In the genomic region with DNA sequence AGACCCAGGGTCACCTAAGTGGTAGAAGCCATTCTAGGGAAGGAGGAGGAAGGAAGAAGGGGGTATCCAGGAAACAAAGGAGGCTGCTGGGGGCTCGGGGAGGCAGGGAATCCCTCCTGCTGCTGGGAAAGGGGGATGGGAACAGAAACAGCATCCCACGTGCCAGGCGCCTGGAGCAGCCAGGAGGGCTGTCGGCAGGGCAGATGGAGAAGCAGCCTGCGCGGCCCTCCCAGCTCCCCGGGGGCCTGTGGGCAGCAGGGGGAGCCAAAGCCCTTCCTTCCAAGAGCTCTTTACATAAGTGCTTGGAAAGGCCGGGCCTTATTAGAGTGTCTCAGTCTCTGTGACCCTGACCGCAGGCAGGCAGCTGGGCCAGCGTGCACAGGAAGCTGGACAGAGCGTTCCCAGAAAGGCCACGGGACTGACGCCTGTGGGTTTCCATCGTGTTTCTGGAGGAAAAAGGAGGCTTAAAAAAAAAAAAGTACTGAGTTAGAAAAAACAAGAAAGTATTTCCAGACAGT, we compare ENCODE assay signal across 1 cellular context.
A peak's percentile ranks its signal among the peaks of the same experiment; 100 is the strongest.
TF ChIP-seq lines count a peak whose summit lies in the region.

No MANE protein-coding gene starts in this region.

TF ChIP-seq in HepG2, 621 proteins besides CTCF, POLR2A, EP300 and RAD21 (continued from another document and continues in another):
- TF ChIP-seq, protein P1, sequence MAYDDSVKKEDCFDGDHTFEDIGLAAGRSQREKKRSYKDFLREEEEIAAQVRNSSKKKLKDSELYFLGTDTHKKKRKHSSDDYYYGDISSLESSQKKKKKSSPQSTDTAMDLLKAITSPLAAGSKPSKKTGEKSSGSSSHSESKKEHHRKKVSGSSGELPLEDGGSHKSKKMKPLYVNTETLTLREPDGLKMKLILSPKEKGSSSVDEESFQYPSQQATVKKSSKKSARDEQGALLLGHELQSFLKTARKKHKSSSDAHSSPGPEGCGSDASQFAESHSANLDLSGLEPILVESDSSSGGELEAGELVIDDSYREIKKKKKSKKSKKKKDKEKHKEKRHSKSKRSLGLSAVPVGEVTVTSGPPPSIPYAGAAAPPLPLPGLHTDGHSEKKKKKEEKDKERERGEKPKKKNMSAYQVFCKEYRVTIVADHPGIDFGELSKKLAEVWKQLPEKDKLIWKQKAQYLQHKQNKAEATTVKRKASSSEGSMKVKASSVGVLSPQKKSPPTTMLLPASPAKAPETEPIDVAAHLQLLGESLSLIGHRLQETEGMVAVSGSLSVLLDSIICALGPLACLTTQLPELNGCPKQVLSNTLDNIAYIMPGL (CRISPR knock-in tag; IDR thresholded peaks at IDR 0.05; ENCODE audit: borderline replicate concordance in 1 of 2, low read depth in 1 of 2), result peak; percentile 45 to 76; a peak in 3 of 4 replicates
- TF ChIP-seq ZFAT (CRISPR knock-in tag; conservative IDR thresholded peaks at IDR 0.05), result no peak
- TF ChIP-seq, protein P2, sequence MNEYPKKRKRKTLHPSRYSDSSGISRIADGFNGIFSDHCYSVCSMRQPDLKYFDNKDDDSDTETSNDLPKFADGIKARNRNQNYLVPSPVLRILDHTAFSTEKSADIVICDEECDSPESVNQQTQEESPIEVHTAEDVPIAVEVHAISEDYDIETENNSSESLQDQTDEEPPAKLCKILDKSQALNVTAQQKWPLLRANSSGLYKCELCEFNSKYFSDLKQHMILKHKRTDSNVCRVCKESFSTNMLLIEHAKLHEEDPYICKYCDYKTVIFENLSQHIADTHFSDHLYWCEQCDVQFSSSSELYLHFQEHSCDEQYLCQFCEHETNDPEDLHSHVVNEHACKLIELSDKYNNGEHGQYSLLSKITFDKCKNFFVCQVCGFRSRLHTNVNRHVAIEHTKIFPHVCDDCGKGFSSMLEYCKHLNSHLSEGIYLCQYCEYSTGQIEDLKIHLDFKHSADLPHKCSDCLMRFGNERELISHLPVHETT (CRISPR knock-in tag; conservative IDR thresholded peaks at IDR 0.05), result no peak
- TF ChIP-seq ZNF546 (CRISPR knock-in tag; conservative IDR thresholded peaks at IDR 0.05), result no peak
- TF ChIP-seq SMC3 (IDR thresholded peaks at IDR 0.05; ENCODE audit: low read length), result 0 out of 2 replicates have a peak, but pooled peaks have one; percentile 7
- peak; percentile 77 for TF ChIP-seq STAG1 (CRISPR knock-in tag; IDR thresholded peaks at IDR 0.05)
- TF ChIP-seq, protein P3, sequence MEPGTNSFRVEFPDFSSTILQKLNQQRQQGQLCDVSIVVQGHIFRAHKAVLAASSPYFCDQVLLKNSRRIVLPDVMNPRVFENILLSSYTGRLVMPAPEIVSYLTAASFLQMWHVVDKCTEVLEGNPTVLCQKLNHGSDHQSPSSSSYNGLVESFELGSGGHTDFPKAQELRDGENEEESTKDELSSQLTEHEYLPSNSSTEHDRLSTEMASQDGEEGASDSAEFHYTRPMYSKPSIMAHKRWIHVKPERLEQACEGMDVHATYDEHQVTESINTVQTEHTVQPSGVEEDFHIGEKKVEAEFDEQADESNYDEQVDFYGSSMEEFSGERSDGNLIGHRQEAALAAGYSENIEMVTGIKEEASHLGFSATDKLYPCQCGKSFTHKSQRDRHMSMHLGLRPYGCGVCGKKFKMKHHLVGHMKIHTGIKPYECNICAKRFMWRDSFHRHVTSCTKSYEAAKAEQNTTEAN (CRISPR knock-in tag; conservative IDR thresholded peaks at IDR 0.05), result no peak
- TF ChIP-seq, protein P4, sequence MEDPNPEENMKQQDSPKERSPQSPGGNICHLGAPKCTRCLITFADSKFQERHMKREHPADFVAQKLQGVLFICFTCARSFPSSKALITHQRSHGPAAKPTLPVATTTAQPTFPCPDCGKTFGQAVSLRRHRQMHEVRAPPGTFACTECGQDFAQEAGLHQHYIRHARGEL (CRISPR knock-in tag; IDR thresholded peaks at IDR 0.05), result no peak
- 0 out of 2 replicates have a peak, but pooled peaks have one; percentile 39 for TF ChIP-seq CCDC6 (CRISPR knock-in tag; IDR thresholded peaks at IDR 0.05)
- no peak for TF ChIP-seq ZNF501 (CRISPR knock-in tag; IDR thresholded peaks at IDR 0.05)
- no peak for TF ChIP-seq KMT2B (CRISPR knock-in tag; IDR thresholded peaks at IDR 0.05)
- TF ChIP-seq MIER2 (CRISPR knock-in tag; IDR thresholded peaks at IDR 0.05), result peak; percentile 54; the same call in 1 of the 2 replicates
- TF ChIP-seq PITX1 (CRISPR knock-in tag; IDR thresholded peaks at IDR 0.05), result peak; percentile 47; the same call in 1 of the 2 replicates
- 0 out of 2 replicates have a peak, but pooled peaks have one; percentile 55 for TF ChIP-seq KDM3A (CRISPR knock-in tag; IDR thresholded peaks at IDR 0.05; ENCODE audit: low read depth)
- peak; percentile 64; the same call in 1 of the 2 replicates for TF ChIP-seq KDM2A (CRISPR knock-in tag; IDR thresholded peaks at IDR 0.05; ENCODE audit: borderline replicate concordance, low read depth)
- TF ChIP-seq ZSCAN31 (CRISPR knock-in tag; IDR thresholded peaks at IDR 0.05; ENCODE audit: low read depth), result peak; percentile 49; the same call in 1 of the 2 replicates
- no peak for TF ChIP-seq BRCA1 (CRISPR knock-in tag; IDR thresholded peaks at IDR 0.05)
- no peak for TF ChIP-seq MAFF (IDR thresholded peaks at IDR 0.05; ENCODE audit: low read depth, low read length)
- peak; percentile 22; the same call in 1 of the 2 replicates for TF ChIP-seq ZKSCAN8 (CRISPR knock-in tag; IDR thresholded peaks at IDR 0.05; ENCODE audit: borderline replicate concordance)
- TF ChIP-seq ZNF557 (CRISPR knock-in tag; IDR thresholded peaks at IDR 0.05), result no peak
- TF ChIP-seq RBAK (CRISPR knock-in tag; IDR thresholded peaks at IDR 0.05), result no peak
- peak; percentile 18; the same call in 1 of the 2 replicates for TF ChIP-seq SOX5 (CRISPR knock-in tag; IDR thresholded peaks at IDR 0.05; ENCODE audit: borderline replicate concordance)
- no peak for TF ChIP-seq ZNF143 (CRISPR knock-in tag; IDR thresholded peaks at IDR 0.05)
- TF ChIP-seq GABPA (IDR thresholded peaks at IDR 0.05; ENCODE audit: low read depth, low read length), result no peak
- peak; percentile 46; the same call in 1 of the 2 replicates for TF ChIP-seq GABPA (CRISPR knock-in tag; IDR thresholded peaks at IDR 0.05; ENCODE audit: low read depth)
- TF ChIP-seq, protein P5, sequence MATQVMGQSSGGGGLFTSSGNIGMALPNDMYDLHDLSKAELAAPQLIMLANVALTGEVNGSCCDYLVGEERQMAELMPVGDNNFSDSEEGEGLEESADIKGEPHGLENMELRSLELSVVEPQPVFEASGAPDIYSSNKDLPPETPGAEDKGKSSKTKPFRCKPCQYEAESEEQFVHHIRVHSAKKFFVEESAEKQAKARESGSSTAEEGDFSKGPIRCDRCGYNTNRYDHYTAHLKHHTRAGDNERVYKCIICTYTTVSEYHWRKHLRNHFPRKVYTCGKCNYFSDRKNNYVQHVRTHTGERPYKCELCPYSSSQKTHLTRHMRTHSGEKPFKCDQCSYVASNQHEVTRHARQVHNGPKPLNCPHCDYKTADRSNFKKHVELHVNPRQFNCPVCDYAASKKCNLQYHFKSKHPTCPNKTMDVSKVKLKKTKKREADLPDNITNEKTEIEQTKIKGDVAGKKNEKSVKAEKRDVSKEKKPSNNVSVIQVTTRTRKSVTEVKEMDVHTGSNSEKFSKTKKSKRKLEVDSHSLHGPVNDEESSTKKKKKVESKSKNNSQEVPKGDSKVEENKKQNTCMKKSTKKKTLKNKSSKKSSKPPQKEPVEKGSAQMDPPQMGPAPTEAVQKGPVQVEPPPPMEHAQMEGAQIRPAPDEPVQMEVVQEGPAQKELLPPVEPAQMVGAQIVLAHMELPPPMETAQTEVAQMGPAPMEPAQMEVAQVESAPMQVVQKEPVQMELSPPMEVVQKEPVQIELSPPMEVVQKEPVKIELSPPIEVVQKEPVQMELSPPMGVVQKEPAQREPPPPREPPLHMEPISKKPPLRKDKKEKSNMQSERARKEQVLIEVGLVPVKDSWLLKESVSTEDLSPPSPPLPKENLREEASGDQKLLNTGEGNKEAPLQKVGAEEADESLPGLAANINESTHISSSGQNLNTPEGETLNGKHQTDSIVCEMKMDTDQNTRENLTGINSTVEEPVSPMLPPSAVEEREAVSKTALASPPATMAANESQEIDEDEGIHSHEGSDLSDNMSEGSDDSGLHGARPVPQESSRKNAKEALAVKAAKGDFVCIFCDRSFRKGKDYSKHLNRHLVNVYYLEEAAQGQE (IDR thresholded peaks at IDR 0.05; ENCODE audit: borderline replicate concordance in 1 of 2, low read depth in 1 of 2, low read length in 2 of 2), result 0 out of 4 replicates have a peak, but pooled peaks of 1 of the 2 experiments have one; percentile 35
- TF ChIP-seq TSC22D2 (CRISPR knock-in tag; IDR thresholded peaks at IDR 0.05; ENCODE audit: borderline replicate concordance), result no peak
- no peak for TF ChIP-seq ZNF432 (CRISPR knock-in tag; IDR thresholded peaks at IDR 0.05; ENCODE audit: borderline replicate concordance)
- TF ChIP-seq, protein P6, sequence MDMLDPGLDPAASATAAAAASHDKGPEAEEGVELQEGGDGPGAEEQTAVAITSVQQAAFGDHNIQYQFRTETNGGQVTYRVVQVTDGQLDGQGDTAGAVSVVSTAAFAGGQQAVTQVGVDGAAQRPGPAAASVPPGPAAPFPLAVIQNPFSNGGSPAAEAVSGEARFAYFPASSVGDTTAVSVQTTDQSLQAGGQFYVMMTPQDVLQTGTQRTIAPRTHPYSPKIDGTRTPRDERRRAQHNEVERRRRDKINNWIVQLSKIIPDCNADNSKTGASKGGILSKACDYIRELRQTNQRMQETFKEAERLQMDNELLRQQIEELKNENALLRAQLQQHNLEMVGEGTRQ (IDR thresholded peaks at IDR 0.05; ENCODE audit: low read depth, low read length), result no peak
- TF ChIP-seq, protein P6 (CRISPR knock-in tag; IDR thresholded peaks at IDR 0.05; ENCODE audit: borderline replicate concordance), result no peak
- TF ChIP-seq, protein P7, sequence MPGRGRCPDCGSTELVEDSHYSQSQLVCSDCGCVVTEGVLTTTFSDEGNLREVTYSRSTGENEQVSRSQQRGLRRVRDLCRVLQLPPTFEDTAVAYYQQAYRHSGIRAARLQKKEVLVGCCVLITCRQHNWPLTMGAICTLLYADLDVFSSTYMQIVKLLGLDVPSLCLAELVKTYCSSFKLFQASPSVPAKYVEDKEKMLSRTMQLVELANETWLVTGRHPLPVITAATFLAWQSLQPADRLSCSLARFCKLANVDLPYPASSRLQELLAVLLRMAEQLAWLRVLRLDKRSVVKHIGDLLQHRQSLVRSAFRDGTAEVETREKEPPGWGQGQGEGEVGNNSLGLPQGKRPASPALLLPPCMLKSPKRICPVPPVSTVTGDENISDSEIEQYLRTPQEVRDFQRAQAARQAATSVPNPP (CRISPR knock-in tag; IDR thresholded peaks at IDR 0.05), result 0 out of 2 replicates have a peak, but pooled peaks have one; percentile 39
- peak; percentile 68; the same call in 1 of the 2 replicates for TF ChIP-seq ZNF292 (CRISPR knock-in tag; IDR thresholded peaks at IDR 0.05; ENCODE audit: borderline replicate concordance, low read depth)
- peak; percentile 26; the same call in 1 of the 2 replicates for TF ChIP-seq TBX2 (CRISPR knock-in tag; IDR thresholded peaks at IDR 0.05; ENCODE audit: borderline replicate concordance)
- peak; percentile 27; the same call in 1 of the 2 replicates for TF ChIP-seq ELF3 (CRISPR knock-in tag; IDR thresholded peaks at IDR 0.05)
- TF ChIP-seq, protein P8, sequence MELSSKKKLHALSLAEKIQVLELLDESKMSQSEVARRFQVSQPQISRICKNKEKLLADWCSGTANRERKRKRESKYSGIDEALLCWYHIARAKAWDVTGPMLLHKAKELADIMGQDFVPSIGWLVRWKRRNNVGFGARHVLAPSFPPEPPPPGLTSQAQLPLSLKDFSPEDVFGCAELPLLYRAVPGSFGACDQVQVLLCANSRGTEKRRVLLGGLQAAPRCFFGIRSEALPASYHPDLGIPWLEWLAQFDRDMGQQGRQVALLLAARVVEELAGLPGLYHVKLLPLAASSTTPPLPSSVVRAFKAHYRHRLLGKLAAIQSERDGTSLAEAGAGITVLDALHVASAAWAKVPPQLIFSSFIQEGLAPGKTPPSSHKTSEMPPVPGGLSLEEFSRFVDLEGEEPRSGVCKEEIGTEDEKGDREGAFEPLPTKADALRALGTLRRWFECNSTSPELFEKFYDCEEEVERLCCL (CRISPR knock-in tag; IDR thresholded peaks at IDR 0.05; ENCODE audit: borderline replicate concordance), result no peak
- no peak for TF ChIP-seq MEIS1 (CRISPR knock-in tag; IDR thresholded peaks at IDR 0.05; ENCODE audit: borderline replicate concordance)
- TF ChIP-seq ZFP1 (CRISPR knock-in tag; IDR thresholded peaks at IDR 0.05), result no peak
- TF ChIP-seq FOXO1 (CRISPR knock-in tag; IDR thresholded peaks at IDR 0.05), result 0 out of 2 replicates have a peak, but pooled peaks have one; percentile 16
- TF ChIP-seq ZBTB38 (CRISPR knock-in tag; IDR thresholded peaks at IDR 0.05), result 0 out of 2 replicates have a peak, but pooled peaks have one; percentile 37
- TF ChIP-seq, protein P9, sequence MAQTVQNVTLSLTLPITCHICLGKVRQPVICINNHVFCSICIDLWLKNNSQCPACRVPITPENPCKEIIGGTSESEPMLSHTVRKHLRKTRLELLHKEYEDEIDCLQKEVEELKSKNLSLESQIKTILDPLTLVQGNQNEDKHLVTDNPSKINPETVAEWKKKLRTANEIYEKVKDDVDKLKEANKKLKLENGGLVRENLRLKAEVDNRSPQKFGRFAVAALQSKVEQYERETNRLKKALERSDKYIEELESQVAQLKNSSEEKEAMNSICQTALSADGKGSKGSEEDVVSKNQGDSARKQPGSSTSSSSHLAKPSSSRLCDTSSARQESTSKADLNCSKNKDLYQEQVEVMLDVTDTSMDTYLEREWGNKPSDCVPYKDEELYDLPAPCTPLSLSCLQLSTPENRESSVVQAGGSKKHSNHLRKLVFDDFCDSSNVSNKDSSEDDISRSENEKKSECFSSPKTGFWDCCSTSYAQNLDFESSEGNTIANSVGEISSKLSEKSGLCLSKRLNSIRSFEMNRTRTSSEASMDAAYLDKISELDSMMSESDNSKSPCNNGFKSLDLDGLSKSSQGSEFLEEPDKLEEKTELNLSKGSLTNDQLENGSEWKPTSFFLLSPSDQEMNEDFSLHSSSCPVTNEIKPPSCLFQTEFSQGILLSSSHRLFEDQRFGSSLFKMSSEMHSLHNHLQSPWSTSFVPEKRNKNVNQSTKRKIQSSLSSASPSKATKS (CRISPR knock-in tag; IDR thresholded peaks at IDR 0.05), result no peak
- peak; percentile 40; the same call in 1 of the 2 replicates for TF ChIP-seq SAP130 (CRISPR knock-in tag; IDR thresholded peaks at IDR 0.05; ENCODE audit: low read depth)
- peak; percentile 80 for TF ChIP-seq ZNF121 (CRISPR knock-in tag; IDR thresholded peaks at IDR 0.05)
- peak; percentile 75; the same call in 1 of the 2 replicates for TF ChIP-seq IRF2 (CRISPR knock-in tag; IDR thresholded peaks at IDR 0.05)
- TF ChIP-seq XRCC5 (optimal IDR thresholded peaks at IDR 0.05; ENCODE audit: low read length), result peak; percentile 81
- peak; percentile 58; the same call in 1 of the 2 replicates for TF ChIP-seq YEATS2 (CRISPR knock-in tag; IDR thresholded peaks at IDR 0.05; ENCODE audit: borderline replicate concordance)
- TF ChIP-seq ZNF768 (CRISPR knock-in tag; IDR thresholded peaks at IDR 0.05), result no peak
- TF ChIP-seq, protein P10, sequence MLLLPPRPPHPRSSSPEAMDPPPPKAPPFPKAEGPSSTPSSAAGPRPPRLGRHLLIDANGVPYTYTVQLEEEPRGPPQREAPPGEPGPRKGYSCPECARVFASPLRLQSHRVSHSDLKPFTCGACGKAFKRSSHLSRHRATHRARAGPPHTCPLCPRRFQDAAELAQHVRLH (CRISPR knock-in tag; IDR thresholded peaks at IDR 0.05; ENCODE audit: borderline replicate concordance, low read depth), result no peak
